In the genomic region with DNA sequence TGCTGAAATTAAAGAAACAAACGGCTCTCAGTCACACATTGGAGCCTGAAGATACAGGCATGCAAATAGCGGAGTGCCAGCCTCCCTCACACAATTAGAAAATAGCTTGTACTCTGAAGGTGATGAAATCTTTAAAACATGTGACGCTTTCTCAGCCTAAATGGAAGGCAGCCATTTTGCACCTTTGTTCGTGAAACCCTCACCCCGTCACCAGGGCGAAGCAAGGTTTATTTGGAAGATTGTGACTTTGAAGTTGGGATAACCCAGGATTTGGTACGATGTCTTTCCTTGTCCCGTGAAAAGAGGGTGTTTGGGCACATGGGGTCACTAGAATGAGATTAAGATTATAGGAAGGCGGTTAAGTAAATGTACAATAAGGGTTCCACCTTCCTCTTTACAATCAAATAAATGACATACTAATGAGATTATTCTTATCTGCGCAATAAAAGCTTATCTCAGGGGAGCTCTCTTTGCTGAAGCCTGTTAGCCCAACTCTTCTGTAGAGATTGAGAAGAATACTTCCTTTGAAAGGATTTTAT, we compare ENCODE assay signal across 19 cellular contexts. TPM values are rescaled to one million over a fixed set of nuclear protein-coding genes. Genes with fewer than 3 reads are reported as not detected.
DNase-seq lines count a peak whose midpoint lies in the region; ATAC-seq and TF ChIP-seq lines count a peak whose summit lies in the region.
"Had no signal": no experiment of that assay in that cellular context is flagged by ENCODE, and none has a peak within 500 bp of the region (broad histone marks: within the 10 kb centered on the region; RNA-seq: fewer than 3 reads in every experiment).

No MANE protein-coding gene starts in this region.

- H3K27me3 Mint-ChIP-seq in WTC11 (ENCODE audit: low read depth) (peaks cover 12% of the 10 kb centered on the region), type B pancreatic cell (peaks cover 3% of the 10 kb centered on the region)

- POLR2A ChIA-PET in WTC11 (lab: Charles Lee) = interaction anchor here (0.5 kb wide), 1 partner anchor 273 kb away, joined by 4 read pairs; no protein-coding TSS in a partner anchor

- H3K9me3 Mint-ChIP-seq in WTC11 = no peaks in the 10 kb centered on the region
- H3K9me3 Mint-ChIP-seq in type B pancreatic cell = peaks cover 6% of the 10 kb centered on the region
- H3K9me3 Mint-ChIP-seq: activated T-cell treated with anti-CD3 and anti-CD28 coated beads, Interleukin-2, amount 50 U/mL, for 24 hours had no signal

- H3K4me1 Mint-ChIP-seq in WTC11 (peaks cover 84% of the 10 kb centered on the region), type B pancreatic cell (ENCODE audit: unreplicated experiment) (peaks cover 73% of the 10 kb centered on the region)

- ATAC-seq in left cardiac atrium (no peak), WTC11 (no peak), GM18907 (IDR thresholded peaks at IDR 0.05; ENCODE audit: unreplicated experiment) (no peak), HG03354 (IDR thresholded peaks at IDR 0.05; ENCODE audit: poor library complexity, severe bottlenecking, unreplicated experiment) (no peak)
- ATAC-seq: foreskin keratinocyte, left lobe of liver, psoas muscle had no signal

- H3K4me3 Mint-ChIP-seq in WTC11 = no peak overlapping the region
- peak overlapping the region; percentile 91 for H3K4me3 Mint-ChIP-seq in type B pancreatic cell
- H3K4me3 Mint-ChIP-seq: activated T-cell treated with anti-CD3 and anti-CD28 coated beads, Interleukin-2, amount 50 U/mL, for 24 hours; CD4-positive, alpha-beta memory T cell had no signal

- CTCF ChIA-PET in WTC11 (lab: Charles Lee) = interaction anchor here (0.8 to 1.2 kb wide), 2 partner anchors 43 to 74 kb away, joined by 3 read pairs; no protein-coding TSS in a partner anchor

- intact Hi-C loops in cardiac septum (cut with DNase I) (loop anchor here (2.0 to 10.0 kb wide), 2 partner anchors 25 to 271 kb away; no protein-coding TSS in a partner anchor), left cardiac atrium (cut with DNase I) (loop anchor here in 1 of 2 donors (10.0 kb wide), 1 partner anchor 129 kb away; no protein-coding TSS in a partner anchor)

- DNase-seq in cardiac septum (ENCODE audit: low spot score) = peak; percentile 12
- no peak for DNase-seq in left cardiac atrium
- DNase-seq in WTC11 (ENCODE audit: low spot score) = peak; percentile 1
- peak; percentile 11 for DNase-seq in mesenteric fat pad (ENCODE audit: low spot score)
- no peak for DNase-seq in type B pancreatic cell (ENCODE audit: extremely low spot score, unreplicated experiment)
- no peak for DNase-seq in DMS53 treated with DMSO at 0.1 percent for 48 hours (lab: John Stamatoyannopoulos, UW; ENCODE audit: unreplicated experiment)
- DNase-seq: activated CD4-positive, alpha-beta T cell treated with anti-CD3 and anti-CD28 coated beads, Interleukin-2, amount 50 U/mL, for 48 hours; activated T-cell treated with anti-CD3 and anti-CD28 coated beads, Interleukin-2, amount 50 U/mL, for 24 hours; CD4-positive, alpha-beta memory T cell; foreskin keratinocyte; Kasumi-1; NCI-H1417 treated with DMSO at 0.1 percent for 48 hours; OCI-M1; psoas muscle; stimulated activated naive CD4-positive, alpha-beta T cell treated with Interleukin-2 at 50 U/mL for 16 hours; uterus had no signal

- H3K36me3 Mint-ChIP-seq in WTC11 (no peaks in the 10 kb centered on the region), type B pancreatic cell (peaks cover 25% of the 10 kb centered on the region)
- H3K36me3 Mint-ChIP-seq: CD4-positive, alpha-beta memory T cell had no signal

- H3K27ac Mint-ChIP-seq in WTC11 (peak overlapping the region; percentile 90), type B pancreatic cell (peak overlapping the region; percentile 69)
- H3K27ac Mint-ChIP-seq: activated T-cell treated with anti-CD3 and anti-CD28 coated beads, Interleukin-2, amount 50 U/mL, for 24 hours; CD4-positive, alpha-beta memory T cell had no signal

- no peak for TF ChIP-seq CTCF in WTC11 (IDR thresholded peaks at IDR 0.05)
- no peak for TF ChIP-seq CTCF in type B pancreatic cell (conservative IDR thresholded peaks at IDR 0.05)

TF ChIP-seq in WTC11, 78 proteins besides CTCF, POLR2A, EP300 and RAD21 (continues in another document):
- TF ChIP-seq FOXJ3 (CRISPR knock-in tag; IDR thresholded peaks at IDR 0.05; ENCODE audit: borderline replicate concordance) (no peak), JUN (CRISPR knock-in tag; IDR thresholded peaks at IDR 0.05) (no peak), TP53 (CRISPR knock-in tag; IDR thresholded peaks at IDR 0.05) (no peak), E2F1 (CRISPR knock-in tag; IDR thresholded peaks at IDR 0.05) (no peak), AR (CRISPR knock-in tag; IDR thresholded peaks at IDR 0.05) (no peak), ZNF121 (CRISPR knock-in tag; IDR thresholded peaks at IDR 0.05) (no peak), USF1 (CRISPR knock-in tag; IDR thresholded peaks at IDR 0.05) (no peak), NR2C2 (CRISPR knock-in tag; IDR thresholded peaks at IDR 0.05) (no peak), NFYB (CRISPR knock-in tag; conservative IDR thresholded peaks at IDR 0.05; ENCODE audit: low read depth) (no peak), JAZF1 (CRISPR knock-in tag; IDR thresholded peaks at IDR 0.05) (no peak), FOXK1 (CRISPR knock-in tag; IDR thresholded peaks at IDR 0.05) (no peak)
- TF ChIP-seq, protein P1, sequence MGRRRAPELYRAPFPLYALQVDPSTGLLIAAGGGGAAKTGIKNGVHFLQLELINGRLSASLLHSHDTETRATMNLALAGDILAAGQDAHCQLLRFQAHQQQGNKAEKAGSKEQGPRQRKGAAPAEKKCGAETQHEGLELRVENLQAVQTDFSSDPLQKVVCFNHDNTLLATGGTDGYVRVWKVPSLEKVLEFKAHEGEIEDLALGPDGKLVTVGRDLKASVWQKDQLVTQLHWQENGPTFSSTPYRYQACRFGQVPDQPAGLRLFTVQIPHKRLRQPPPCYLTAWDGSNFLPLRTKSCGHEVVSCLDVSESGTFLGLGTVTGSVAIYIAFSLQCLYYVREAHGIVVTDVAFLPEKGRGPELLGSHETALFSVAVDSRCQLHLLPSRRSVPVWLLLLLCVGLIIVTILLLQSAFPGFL (CRISPR knock-in tag; IDR thresholded peaks at IDR 0.05; ENCODE audit: borderline replicate concordance) = no peak
- TF ChIP-seq, protein P2, sequence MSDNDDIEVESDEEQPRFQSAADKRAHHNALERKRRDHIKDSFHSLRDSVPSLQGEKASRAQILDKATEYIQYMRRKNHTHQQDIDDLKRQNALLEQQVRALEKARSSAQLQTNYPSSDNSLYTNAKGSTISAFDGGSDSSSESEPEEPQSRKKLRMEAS (CRISPR knock-in tag; IDR thresholded peaks at IDR 0.05) = no peak; the same call in 1 of the 2 replicates

RNA-seq across cellular contexts. Expression of gene SH3BP4, which starts 4.2 kb away (rescaled TPM):
- 9.1 TPM for total RNA-seq in cardiac septum
- total RNA-seq in left cardiac atrium = 10 to 100 TPM; 15.1 to 27.0 TPM
- 31.1 to 44.4 TPM (median 32.6 TPM) in 3 replicates for total RNA-seq in WTC11 (2021)
- 20.5 TPM for total RNA-seq in mesenteric fat pad
- 42.6 and 49.5 TPM in 2 replicates for total RNA-seq in type B pancreatic cell (ENCODE audit: low replicate concordance)

Comparison
In these comparisons a context has a peak if more than half of its experiments do, and no peak if none do; other contexts are left out.
1. DNase-seq: peak in cardiac septum (single experiment), WTC11 (single experiment) and mesenteric fat pad (single experiment); none in left cardiac atrium (single experiment), type B pancreatic cell (single experiment) and DMS53 treated with DMSO at 0.1 percent for 48 hours (single experiment).